In the genomic region with DNA sequence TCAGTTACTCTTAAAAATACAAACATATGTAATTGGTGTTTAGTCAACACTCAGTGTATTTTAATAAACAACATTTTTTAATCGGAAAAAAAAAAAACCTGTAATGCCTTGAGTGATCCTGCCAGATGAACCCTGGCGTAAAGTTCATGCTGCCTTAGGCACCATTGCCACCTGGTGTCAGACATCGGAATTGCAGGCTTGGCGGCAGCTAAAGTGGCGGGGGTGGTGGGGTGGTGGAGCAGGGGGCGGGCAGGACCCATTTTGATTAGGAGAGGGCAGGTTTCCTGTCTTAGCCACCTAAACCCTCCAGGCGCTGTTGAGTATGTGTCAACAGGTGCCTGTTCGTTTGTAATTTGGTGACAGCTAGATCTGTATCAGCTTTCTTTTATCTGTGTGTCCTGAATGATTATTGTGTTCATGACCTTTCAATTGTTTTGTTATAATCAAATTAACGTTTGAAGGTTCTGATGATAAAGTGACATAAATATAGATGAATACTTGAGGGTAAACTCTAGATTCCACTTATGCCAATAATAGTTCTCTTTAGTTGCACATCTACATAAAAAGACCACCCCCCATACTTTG, we compare ENCODE assay signal across 8 cellular contexts.
DNase-seq lines count a peak whose midpoint lies in the region; ATAC-seq and TF ChIP-seq lines count a peak whose summit lies in the region.

No MANE protein-coding gene starts in this region.

- H3K4me3 ChIP-seq in BE2C (ENCODE audit: low read depth, low read length) (no peak overlapping the region), H7 (ENCODE audit: insufficient read depth, low read depth, low read length) (no peak overlapping the region)
- H3K4me3 ChIP-seq in naive thymus-derived CD4-positive, alpha-beta T cell (ENCODE audit: low read length) = no peak overlapping the region

- CTCF ChIA-PET in naive thymus-derived CD4-positive, alpha-beta T cell (lab: Charles Lee) = interaction anchor here (0.7 to 1.5 kb wide), 3 partner anchors 22 to 988 kb away, joined by 3 to 7 read pairs (median 3); no protein-coding TSS in a partner anchor

- H3K27me3 Mint-ChIP-seq in central memory CD8-positive, alpha-beta T cell = peaks cover 8% of the 10 kb centered on the region
- H3K27me3 Mint-ChIP-seq in naive thymus-derived CD4-positive, alpha-beta T cell = peaks cover 0 to 5% (median 0%) of the 10 kb centered on the region in 5 donors

- DNase-seq in BE2C (peak; percentile 29), H7 (peak; percentile 81), T-helper 2 cell (peak in 4 of 5 experiments; percentile 12 to 35 (median 24))
- DNase-seq in central memory CD8-positive, alpha-beta T cell (ENCODE audit: low spot score in 2 of 2) = peak; percentile 16 to 39
- peak in 3 of 9 donors; percentile 2 to 49 (median 22) for DNase-seq in naive thymus-derived CD4-positive, alpha-beta T cell

- H3K27ac Mint-ChIP-seq in central memory CD8-positive, alpha-beta T cell (ENCODE audit: low read depth) = no peak overlapping the region
- H3K27ac Mint-ChIP-seq in naive thymus-derived CD4-positive, alpha-beta T cell = no peak overlapping the region

- POLR2A ChIA-PET in naive thymus-derived CD4-positive, alpha-beta T cell (lab: Charles Lee) = no interaction called here

- H3K36me3 ChIP-seq in BE2C (no peaks in the 10 kb centered on the region), H7 (replicated peaks; ENCODE audit: control insufficient read depth, insufficient read depth, low read length) (no peaks in the 10 kb centered on the region)
- no peaks in the 10 kb centered on the region for H3K36me3 ChIP-seq in naive thymus-derived CD4-positive, alpha-beta T cell (ENCODE audit: control insufficient read depth in 2 of 3, insufficient read depth in 3 of 3, low read length in 3 of 3)

- intact Hi-C loops in naive thymus-derived CD4-positive, alpha-beta T cell (cut with micrococcal nuclease) = loop anchor here in 1 of 2 donors (1.0 kb wide), 2 partner anchors 102 to 585 kb away; no protein-coding TSS in a partner anchor

- TF ChIP-seq CTCF in BE2C (IDR thresholded peaks at IDR 0.05; ENCODE audit: low read depth, low read length) = peak; percentile 70

- H3K36me3 Mint-ChIP-seq in central memory CD8-positive, alpha-beta T cell (ENCODE audit: insufficient read depth) = peaks cover 1% of the 10 kb centered on the region
- no peaks in the 10 kb centered on the region for H3K36me3 Mint-ChIP-seq in naive thymus-derived CD4-positive, alpha-beta T cell

- no peak overlapping the region for H3K27ac ChIP-seq in naive thymus-derived CD4-positive, alpha-beta T cell (ENCODE audit: low read depth, low read length)

- peak; percentile 3 for ATAC-seq in central memory CD8-positive, alpha-beta T cell (replicated peaks; ENCODE audit: extremely low read depth, poor library complexity, severe bottlenecking)
- peak; percentile 60 for ATAC-seq in naive thymus-derived CD4-positive, alpha-beta T cell
- no peak for ATAC-seq in HG02852 (IDR thresholded peaks at IDR 0.05; ENCODE audit: unreplicated experiment)
- no peak for ATAC-seq in HG03565 (IDR thresholded peaks at IDR 0.05; ENCODE audit: unreplicated experiment)
- no peak for ATAC-seq in GM21576 (IDR thresholded peaks at IDR 0.05; ENCODE audit: unreplicated experiment)

- H3K4me3 Mint-ChIP-seq in central memory CD8-positive, alpha-beta T cell = no peak overlapping the region
- no peak overlapping the region for H3K4me3 Mint-ChIP-seq in naive thymus-derived CD4-positive, alpha-beta T cell

- no peaks in the 10 kb centered on the region for H3K4me1 Mint-ChIP-seq in central memory CD8-positive, alpha-beta T cell
- no peaks in the 10 kb centered on the region for H3K4me1 Mint-ChIP-seq in naive thymus-derived CD4-positive, alpha-beta T cell

- H3K27me3 ChIP-seq in BE2C (no peaks in the 10 kb centered on the region), H7 (ENCODE audit: control insufficient read depth, insufficient read depth, low read length) (no peaks in the 10 kb centered on the region)
- H3K27me3 ChIP-seq in naive thymus-derived CD4-positive, alpha-beta T cell (ENCODE audit: control insufficient read depth in 2 of 2, insufficient read depth in 2 of 2, low read length in 2 of 2) = no peaks in the 10 kb centered on the region

- no peaks in the 10 kb centered on the region for H3K4me1 ChIP-seq in BE2C
- H3K4me1 ChIP-seq in naive thymus-derived CD4-positive, alpha-beta T cell (ENCODE audit: control insufficient read depth in 2 of 2, insufficient read depth in 2 of 2, low read length in 2 of 2) = no peaks in the 10 kb centered on the region

- H3K9me3 ChIP-seq in BE2C = no peaks in the 10 kb centered on the region; the same call in 1 of the 2 replicates
- H3K9me3 ChIP-seq in naive thymus-derived CD4-positive, alpha-beta T cell (ENCODE audit: control insufficient read depth in 2 of 3, low read length in 3 of 3) = no peaks in the 10 kb centered on the region

- H3K9me3 Mint-ChIP-seq in central memory CD8-positive, alpha-beta T cell = no peaks in the 10 kb centered on the region
- peaks cover 0 to 5% (median 0%) of the 10 kb centered on the region in 11 donors for H3K9me3 Mint-ChIP-seq in naive thymus-derived CD4-positive, alpha-beta T cell

Comparison
In these comparisons a context has a peak if more than half of its experiments do, and no peak if none do; other contexts are left out.
1. ATAC-seq: peak in central memory CD8-positive, alpha-beta T cell (single experiment) and naive thymus-derived CD4-positive, alpha-beta T cell (single experiment); none in HG02852 (single experiment), HG03565 (single experiment) and GM21576 (single experiment).